ENCODE assay signal across 22 cellular contexts in genomic region chr15:101050647-101051290, GRCh38.
DNase-seq lines count a peak whose midpoint lies in the region; ATAC-seq and TF ChIP-seq lines count a peak whose summit lies in the region.
"Had no signal": no experiment of that assay in that cellular context is flagged by ENCODE, and none has a peak within 500 bp of the region (broad histone marks: within the 10 kb centered on the region; RNA-seq: fewer than 3 reads in every experiment).

No MANE protein-coding gene starts in this region.

- H3K27me3 Mint-ChIP-seq in activated CD8-positive, alpha-beta memory T cell treated with anti-CD3 and anti-CD28 coated beads, Interleukin-2, amount 10 ng/mL, durations not matched to agents 7 days and 5 days = no peaks in the 10 kb centered on the region
- no peaks in the 10 kb centered on the region for H3K27me3 Mint-ChIP-seq in mesothelial cell of epicardium (ENCODE audit: low read depth)
- no peaks in the 10 kb centered on the region for H3K27me3 Mint-ChIP-seq in stimulated activated naive B cell treated with anti-CD40 and anti-IgM and Interleukin-4, amounts not matched to agents 10 μg/mL and 1 μg/mL and 100 μg/mL, for 72 hours
- H3K27me3 Mint-ChIP-seq: CD4-positive, alpha-beta T cell had no signal

- H3K4me3 Mint-ChIP-seq in activated CD8-positive, alpha-beta memory T cell treated with anti-CD3 and anti-CD28 coated beads, Interleukin-2, amount 10 ng/mL, durations not matched to agents 7 days and 5 days = no peak overlapping the region
- H3K4me3 Mint-ChIP-seq in mesothelial cell of epicardium = no peak overlapping the region
- H3K4me3 Mint-ChIP-seq in stimulated activated naive B cell treated with anti-CD40 and anti-IgM and Interleukin-4, amounts not matched to agents 10 μg/mL and 1 μg/mL and 100 μg/mL, for 72 hours = no peak overlapping the region
- H3K4me3 Mint-ChIP-seq: activated T-helper 1 cell treated with anti-CD3 and anti-CD28 coated beads, Interleukin-12 subunit alpha, Interleukin-12 subunit beta, Interleukin-2, Interleukin-4 antibody, amounts not matched to agents 30 ng/mL and 10 ng/mL and 1 ng/mL, durations not matched to agents 14 hours and 24 hours and 36 hours; CD4-positive, alpha-beta T cell; central memory CD8-positive, alpha-beta T cell; HFFc6 had no signal

- no peak for TF ChIP-seq CTCF in mesothelial cell of epicardium (IDR thresholded peaks at IDR 0.05; ENCODE audit: unreplicated experiment)

- CTCF ChIA-PET in activated CD8-positive, alpha-beta memory T cell treated with anti-CD3 and anti-CD28 coated beads, Interleukin-2, amount 10 ng/mL, durations not matched to agents 7 days and 5 days (lab: Charles Lee) = no interaction called here

- no peaks in the 10 kb centered on the region; the same call in 1 of the 2 replicates for H3K27me3 ChIP-seq in H7 (ENCODE audit: control insufficient read depth, insufficient read depth, low read length)
- H3K27me3 ChIP-seq: ascending aorta, pancreas, suprapubic skin had no signal

- DNase-seq in H7 = peak; percentile 27
- DNase-seq in activated CD8-positive, alpha-beta memory T cell treated with anti-CD3 and anti-CD28 coated beads, Interleukin-2, amount 10 ng/mL, durations not matched to agents 7 days and 5 days = peak; percentile 37
- DNase-seq in mesothelial cell of epicardium (ENCODE audit: low spot score in 2 of 2, unreplicated experiment in 2 of 2) = peak; percentile 10 to 29
- no peak for DNase-seq in stimulated activated naive B cell treated with anti-CD40 and anti-IgM and Interleukin-4, amounts not matched to agents 10 μg/mL and 1 μg/mL and 100 μg/mL, for 72 hours
- DNase-seq in NK-92 (lab: John Stamatoyannopoulos, UW; ENCODE audit: unreplicated experiment) = no peak
- DNase-seq in nucleus accumbens (lab: John Stamatoyannopoulos, UW) = no peak
- DNase-seq: activated CD4-positive, CD25-positive, alpha-beta regulatory T cell; CD4-positive, alpha-beta T cell; GDM1; HFFc6; KBM-7; MM.1S; NCI-H146; NCI-H524 treated with DMSO at 0.1 percent for 48 hours; pancreas had no signal

- no peaks in the 10 kb centered on the region for H3K36me3 Mint-ChIP-seq in activated CD8-positive, alpha-beta memory T cell treated with anti-CD3 and anti-CD28 coated beads, Interleukin-2, amount 10 ng/mL, durations not matched to agents 7 days and 5 days
- no peaks in the 10 kb centered on the region for H3K36me3 Mint-ChIP-seq in mesothelial cell of epicardium
- peaks cover 64 to 71% of the 10 kb centered on the region in 2 donors for H3K36me3 Mint-ChIP-seq in stimulated activated naive B cell treated with anti-CD40 and anti-IgM and Interleukin-4, amounts not matched to agents 10 μg/mL and 1 μg/mL and 100 μg/mL, for 72 hours
- H3K36me3 Mint-ChIP-seq: activated naive CD4-positive, alpha-beta T cell treated with anti-CD3 and anti-CD28 coated beads, Interleukin-2, amount 50 U/mL, for 72 hours had no signal

- peak; percentile 16 for ATAC-seq in activated CD8-positive, alpha-beta memory T cell treated with anti-CD3 and anti-CD28 coated beads, Interleukin-2, amount 10 ng/mL, durations not matched to agents 7 days and 5 days
- ATAC-seq in stimulated activated naive B cell treated with anti-CD40 and anti-IgM and Interleukin-4, amounts not matched to agents 10 μg/mL and 1 μg/mL and 100 μg/mL, for 72 hours (replicated peaks) = peak; percentile 16 to 41
- ATAC-seq in GM19395 (IDR thresholded peaks at IDR 0.05; ENCODE audit: unreplicated experiment) = no peak
- no peak for ATAC-seq in HG03095 (IDR thresholded peaks at IDR 0.05; ENCODE audit: unreplicated experiment)
- ATAC-seq: activated naive CD4-positive, alpha-beta T cell treated with anti-CD3 and anti-CD28 coated beads, Interleukin-2, amount 50 U/mL, for 72 hours; pancreas had no signal

- no peaks in the 10 kb centered on the region for H3K9me3 Mint-ChIP-seq in activated CD8-positive, alpha-beta memory T cell treated with anti-CD3 and anti-CD28 coated beads, Interleukin-2, amount 10 ng/mL, durations not matched to agents 7 days and 5 days (ENCODE audit: low read depth)
- H3K9me3 Mint-ChIP-seq in mesothelial cell of epicardium = no peaks in the 10 kb centered on the region
- H3K9me3 Mint-ChIP-seq in stimulated activated naive B cell treated with anti-CD40 and anti-IgM and Interleukin-4, amounts not matched to agents 10 μg/mL and 1 μg/mL and 100 μg/mL, for 72 hours = no peaks in the 10 kb centered on the region
- H3K9me3 Mint-ChIP-seq: activated naive CD4-positive, alpha-beta T cell treated with anti-CD3 and anti-CD28 coated beads, Interleukin-2, amount 50 U/mL, for 72 hours; activated T-helper 1 cell treated with anti-CD3 and anti-CD28 coated beads, Interleukin-12 subunit alpha, Interleukin-12 subunit beta, Interleukin-2, Interleukin-4 antibody, amounts not matched to agents 30 ng/mL and 10 ng/mL and 1 ng/mL, durations not matched to agents 14 hours and 24 hours and 36 hours; CD4-positive, alpha-beta T cell; central memory CD8-positive, alpha-beta T cell; HFFc6 had no signal

- H3K4me3 ChIP-seq in H7 (ENCODE audit: insufficient read depth, low read depth, low read length) = no peak overlapping the region
- H3K4me3 ChIP-seq: ascending aorta, pancreas, suprapubic skin had no signal

- H3K4me1 Mint-ChIP-seq in activated CD8-positive, alpha-beta memory T cell treated with anti-CD3 and anti-CD28 coated beads, Interleukin-2, amount 10 ng/mL, durations not matched to agents 7 days and 5 days = no peaks in the 10 kb centered on the region
- H3K4me1 Mint-ChIP-seq in mesothelial cell of epicardium = peaks cover 15% of the 10 kb centered on the region
- H3K4me1 Mint-ChIP-seq in stimulated activated naive B cell treated with anti-CD40 and anti-IgM and Interleukin-4, amounts not matched to agents 10 μg/mL and 1 μg/mL and 100 μg/mL, for 72 hours = peaks cover 2 to 12% of the 10 kb centered on the region in 2 donors
- H3K4me1 Mint-ChIP-seq: central memory CD8-positive, alpha-beta T cell had no signal

- no peak overlapping the region for H3K27ac Mint-ChIP-seq in activated CD8-positive, alpha-beta memory T cell treated with anti-CD3 and anti-CD28 coated beads, Interleukin-2, amount 10 ng/mL, durations not matched to agents 7 days and 5 days
- no peak overlapping the region for H3K27ac Mint-ChIP-seq in mesothelial cell of epicardium
- H3K27ac Mint-ChIP-seq in stimulated activated naive B cell treated with anti-CD40 and anti-IgM and Interleukin-4, amounts not matched to agents 10 μg/mL and 1 μg/mL and 100 μg/mL, for 72 hours = no peak overlapping the region
- H3K27ac Mint-ChIP-seq: activated T-helper 1 cell treated with anti-CD3 and anti-CD28 coated beads, Interleukin-12 subunit alpha, Interleukin-12 subunit beta, Interleukin-2, Interleukin-4 antibody, amounts not matched to agents 30 ng/mL and 10 ng/mL and 1 ng/mL, durations not matched to agents 14 hours and 24 hours and 36 hours; CD4-positive, alpha-beta T cell; HFFc6 had no signal

- no peaks in the 10 kb centered on the region for H3K36me3 ChIP-seq in H7 (replicated peaks; ENCODE audit: control insufficient read depth, insufficient read depth, low read length)

Comparison
In these comparisons a context has a peak if more than half of its experiments do, and no peak if none do; other contexts are left out.
1. DNase-seq: peak in H7 (single experiment), activated CD8-positive, alpha-beta memory T cell treated with anti-CD3 and anti-CD28 coated beads, Interleukin-2, amount 10 ng/mL, durations not matched to agents 7 days and 5 days (single experiment) and mesothelial cell of epicardium (2 of 2); none in stimulated activated naive B cell treated with anti-CD40 and anti-IgM and Interleukin-4, amounts not matched to agents 10 μg/mL and 1 μg/mL and 100 μg/mL, for 72 hours (single experiment), NK-92 (single experiment) and nucleus accumbens (0 of 56).
2. ATAC-seq: peak in activated CD8-positive, alpha-beta memory T cell treated with anti-CD3 and anti-CD28 coated beads, Interleukin-2, amount 10 ng/mL, durations not matched to agents 7 days and 5 days (single experiment) and stimulated activated naive B cell treated with anti-CD40 and anti-IgM and Interleukin-4, amounts not matched to agents 10 μg/mL and 1 μg/mL and 100 μg/mL, for 72 hours (2 of 2); none in GM19395 (single experiment) and HG03095 (single experiment).